1 cellular context compared by ENCODE assay signal in genomic region chr1:225746361-225747179, GRCh38.
A peak's percentile ranks its signal among the peaks of the same experiment; 100 is the strongest.
TF ChIP-seq lines count a peak whose summit lies in the region.

No MANE protein-coding gene starts in this region.

TF ChIP-seq in WTC11, 78 proteins besides CTCF, POLR2A, EP300 and RAD21 (continued from another document):
- TF ChIP-seq E2F5 (CRISPR knock-in tag; IDR thresholded peaks at IDR 0.05), result no peak
- no peak for TF ChIP-seq ZNF281 (CRISPR knock-in tag; IDR thresholded peaks at IDR 0.05)
- no peak for TF ChIP-seq ZBTB43 (CRISPR knock-in tag; IDR thresholded peaks at IDR 0.05)
- TF ChIP-seq JUN (CRISPR knock-in tag; IDR thresholded peaks at IDR 0.05), result no peak
- no peak for TF ChIP-seq ZNF671 (CRISPR knock-in tag; IDR thresholded peaks at IDR 0.05)
- TF ChIP-seq FOXP4 (CRISPR knock-in tag; IDR thresholded peaks at IDR 0.05), result 0 out of 2 replicates have a peak, but pooled peaks have one; percentile 37
- no peak for TF ChIP-seq ZNF138 (CRISPR knock-in tag; conservative IDR thresholded peaks at IDR 0.05)
- TF ChIP-seq ATF1 (CRISPR knock-in tag; IDR thresholded peaks at IDR 0.05), result no peak
- TF ChIP-seq KAT7 (CRISPR knock-in tag; IDR thresholded peaks at IDR 0.05; ENCODE audit: borderline replicate concordance), result no peak
- TF ChIP-seq ZMAT4 (CRISPR knock-in tag; IDR thresholded peaks at IDR 0.05), result no peak
- peak; percentile 64; the same call in 1 of the 2 replicates for TF ChIP-seq TEAD1 (CRISPR knock-in tag; IDR thresholded peaks at IDR 0.05)
- TF ChIP-seq NR2C2 (CRISPR knock-in tag; IDR thresholded peaks at IDR 0.05), result no peak
- no peak for TF ChIP-seq PRRX2 (CRISPR knock-in tag; IDR thresholded peaks at IDR 0.05)
- 0 out of 2 replicates have a peak, but pooled peaks have one; percentile 20 for TF ChIP-seq ETV6 (CRISPR knock-in tag; IDR thresholded peaks at IDR 0.05)
